In genomic region chr19:8678244-8678807, GRCh38 we compare ENCODE assay signal across 3 cellular contexts.
TF ChIP-seq lines count a peak whose summit lies in the region.

No MANE protein-coding gene starts in this region.

TF ChIP-seq in HepG2, 621 proteins besides CTCF, POLR2A, EP300 and RAD21:
- TF ChIP-seq RELA (CRISPR knock-in tag; IDR thresholded peaks at IDR 0.05), result no peak
- peak; percentile 39 for TF ChIP-seq PHB2 (IDR thresholded peaks at IDR 0.05; ENCODE audit: partially characterized antibody)
- no peak for TF ChIP-seq DRAP1 (CRISPR knock-in tag; IDR thresholded peaks at IDR 0.05)
- TF ChIP-seq FOXK2 (IDR thresholded peaks at IDR 0.05), result 0 out of 2 replicates have a peak, but pooled peaks have one; percentile 13
- no peak for TF ChIP-seq ZNF577 (CRISPR knock-in tag; IDR thresholded peaks at IDR 0.05; ENCODE audit: borderline replicate concordance, low read depth)
- TF ChIP-seq ZKSCAN1 (IDR thresholded peaks at IDR 0.05; ENCODE audit: low read length), result no peak
- peak; percentile 20; the same call in 1 of the 2 replicates for TF ChIP-seq IKZF1 (IDR thresholded peaks at IDR 0.05)
- no peak for TF ChIP-seq CHD4 (IDR thresholded peaks at IDR 0.05; ENCODE audit: borderline replicate concordance, low read length)
- no peak for TF ChIP-seq ZNF800 (CRISPR knock-in tag; IDR thresholded peaks at IDR 0.05)

TF ChIP-seq in HEK293T, 16 proteins besides CTCF, POLR2A, EP300 and RAD21:
- TF ChIP-seq BHLHE40 (IDR thresholded peaks at IDR 0.05; ENCODE audit: borderline replicate concordance) (no peak), L3MBTL2 (conservative IDR thresholded peaks at IDR 0.05) (no peak), CTBP1 (IDR thresholded peaks at IDR 0.05; ENCODE audit: borderline replicate concordance) (0 out of 2 replicates have a peak, but pooled peaks have one; percentile 14), SUZ12 (IDR thresholded peaks at IDR 0.05) (0 out of 2 replicates have a peak, but pooled peaks have one; percentile 25), TARDBP (IDR thresholded peaks at IDR 0.05) (0 out of 2 replicates have a peak, but pooled peaks have one; percentile 20), ZNF384 (IDR thresholded peaks at IDR 0.05) (no peak)

TF ChIP-seq in H1, 55 proteins besides CTCF, POLR2A, EP300 and RAD21:
- no peak for TF ChIP-seq PHF8 (conservative IDR thresholded peaks at IDR 0.05; ENCODE audit: low read depth, low read length)
TF ChIP-seq in H1: peak in this region for 0.
